Comparison of ENCODE assay signal across 24 cellular contexts in the genomic region with DNA sequence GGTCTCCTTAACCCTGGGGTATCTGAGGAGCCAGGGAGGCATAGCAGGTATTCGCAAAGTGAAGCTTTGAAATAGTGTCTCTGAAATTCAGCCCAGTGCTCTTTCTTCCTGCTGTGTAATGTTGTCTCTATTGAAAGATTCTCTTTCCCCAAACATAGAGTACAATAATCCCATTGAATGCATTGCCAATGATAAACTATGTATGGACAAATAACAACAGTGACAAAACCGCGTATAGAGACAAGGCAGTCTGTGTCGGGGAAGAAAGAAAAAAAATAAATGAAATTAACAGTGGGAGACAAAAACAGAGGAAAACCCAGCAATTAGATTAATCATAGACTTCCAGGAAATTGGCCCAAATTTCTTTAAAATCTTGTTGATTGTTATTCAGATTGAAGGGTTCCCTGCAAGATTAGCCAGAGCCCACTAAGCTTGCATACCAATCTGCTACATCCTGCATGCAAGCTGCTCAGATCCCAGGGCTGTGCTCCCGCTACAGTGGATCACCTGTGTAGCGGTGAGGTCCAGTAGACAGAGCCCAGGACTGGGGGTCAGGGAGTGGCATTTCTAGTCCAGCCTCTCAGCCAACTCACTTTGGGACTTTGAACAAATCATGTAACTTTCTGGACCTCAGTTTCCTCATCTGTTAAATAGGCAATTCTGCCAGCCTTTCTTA.
DNase-seq lines count a peak whose midpoint lies in the region; ATAC-seq, FAIRE-seq and TF ChIP-seq lines count a peak whose summit lies in the region.
"Had no signal": no experiment of that assay in that cellular context is flagged by ENCODE, and none has a peak within 500 bp of the region (broad histone marks: within the 10 kb centered on the region; RNA-seq: fewer than 3 reads in every experiment).

No MANE protein-coding gene starts in this region.

- TF ChIP-seq POLR2A in IMR-90 (IDR thresholded peaks at IDR 0.05; ENCODE audit: low read depth, low read length) (no peak), H1 (IDR thresholded peaks at IDR 0.05; ENCODE audit: control extremely low read depth in 1 of 2, low read depth in 2 of 2, low read length in 2 of 2) (no peak)

- in situ Hi-C loops in IMR-90 (cut with MboI; ENCODE audit: low sequenced_read_pairs): no loop called here

- H4K8ac ChIP-seq in IMR-90 (ENCODE audit: low read depth in 2 of 2, low read length in 2 of 2): no peak overlapping the region
- no peak overlapping the region for H4K8ac ChIP-seq in H1 (ENCODE audit: extremely low read depth, insufficient read depth, low read length)

- H3K9me3 ChIP-seq in IMR-90 (ENCODE audit: control insufficient read depth, insufficient read depth, low read length) (no peaks in the 10 kb centered on the region), H1 (ENCODE audit: insufficient read depth in 2 of 2, low read depth in 1 of 2, low read length in 1 of 2) (no peaks in the 10 kb centered on the region)
- H3K9me3 ChIP-seq: SJSA1 had no signal

- POLR2A ChIA-PET in IMR-90 (lab: Charles Lee; ENCODE audit: unreplicated experiment) (no interaction called here), H1 (lab: Charles Lee; ENCODE audit: partially characterized antibody) (no interaction called here)

- H3K27ac ChIP-seq in C4-2B (peak overlapping the region; percentile 79; the same call in 1 of the 2 replicates), IMR-90 (ENCODE audit: insufficient read depth, low read length) (no peak overlapping the region), H1 (ENCODE audit: low read depth, low read length) (no peak overlapping the region)
- H3K27ac ChIP-seq: 22Rv1, PC-9, SJSA1 had no signal

- CTCF ChIA-PET in IMR-90 (lab: Yijun Ruan, JAX) (no interaction called here), H1 (lab: Charles Lee; ENCODE audit: partially characterized antibody) (interaction anchor here (0.6 to 1.1 kb wide), 3 partner anchors 10 to 26 kb away, joined by 3 read pairs; no protein-coding TSS in a partner anchor)

- no peak overlapping the region for H2BK12ac ChIP-seq in H1 (ENCODE audit: low read depth, low read length)

- H3K14ac ChIP-seq in IMR-90 (replicated peaks; ENCODE audit: low read depth, low read length) (no peak overlapping the region), H1 (ENCODE audit: insufficient read length) (no peak overlapping the region)

- intact Hi-C loops in IMR-90 (cut with micrococcal nuclease): no loop called here

- H3K4me3 ChIP-seq in IMR-90 (ENCODE audit: insufficient read depth, low read depth, low read length) (no peak overlapping the region), H1 (ENCODE audit: extremely low read depth in 1 of 4, insufficient read depth in 2 of 4, low read depth in 3 of 4, low read length in 4 of 4) (no peak overlapping the region)
- H3K4me3 ChIP-seq: PC-9, SJSA1 had no signal

- H3K4me2 ChIP-seq in IMR-90 (ENCODE audit: low read depth, low read length): no peak overlapping the region
- H3K4me2 ChIP-seq in H1 (ENCODE audit: insufficient read depth in 1 of 2, low read depth in 2 of 2, low read length in 2 of 2): no peak overlapping the region; a peak in 1 of 4 replicates
- H3K4me2 ChIP-seq: PC-9 had no signal

- no peaks in the 10 kb centered on the region for H3K36me3 ChIP-seq in IMR-90 (ENCODE audit: control insufficient read depth, insufficient read depth, low read length)
- H3K36me3 ChIP-seq in H1 (ENCODE audit: control insufficient read depth in 2 of 4, insufficient read depth in 4 of 4, low read length in 3 of 4): no peaks in the 10 kb centered on the region
- H3K36me3 ChIP-seq: SJSA1 had no signal

- H2BK15ac ChIP-seq in IMR-90 (ENCODE audit: low read depth, low read length) (no peak overlapping the region), H1 (ENCODE audit: low read length) (no peak overlapping the region)

- H3K27me3 ChIP-seq in IMR-90 (ENCODE audit: control insufficient read depth, insufficient read depth, low read length) (peaks cover 32% of the 10 kb centered on the region), H1 (replicated peaks in 1 of 4; ENCODE audit: control insufficient read depth in 3 of 4, extremely low read depth in 1 of 4, insufficient read depth in 3 of 4, low read length in 3 of 4) (no peaks in the 10 kb centered on the region)

- no peak overlapping the region for H3K18ac ChIP-seq in IMR-90 (ENCODE audit: low read depth, low read length)
- H3K18ac ChIP-seq in H1 (ENCODE audit: extremely low read depth, low read length): no peak overlapping the region

- H3K79me1 ChIP-seq in IMR-90 (ENCODE audit: low read depth in 1 of 2, low read length in 2 of 2): no peaks in the 10 kb centered on the region
- H3K79me1 ChIP-seq in H1 (ENCODE audit: low read depth, low read length): no peaks in the 10 kb centered on the region; the same call in 1 of the 2 replicates

- TF ChIP-seq CTCF in C4-2B (conservative IDR thresholded peaks at IDR 0.05) (no peak), IMR-90 (conservative IDR thresholded peaks at IDR 0.05; ENCODE audit: low read depth, low read length) (no peak), H1 (IDR thresholded peaks at IDR 0.05; ENCODE audit: control extremely low read depth in 1 of 3, insufficient read depth in 1 of 3, low read depth in 1 of 3, low read length in 3 of 3) (no peak)

- dilution Hi-C loops in IMR-90 (cut with HindIII; ENCODE audit: low sequenced_read_pairs, unreplicated experiment): no loop called here

- no CpG with 5 or more reads among the region's 6 CpGs for WGBS in IMR-90 (ENCODE audit: extremely low coverage in 2 of 2, insufficient read length in 1 of 2), 2 experiments
- whole genome bisulfite sequencing in H1 (ENCODE audit: extremely low coverage in 1 of 2, insufficient coverage in 1 of 2, insufficient read length in 1 of 2, insufficient replicate concordance in 2 of 2, low coverage in 1 of 2, low lambda C conversion rate in 2 of 2, missing lambda C conversion rate in 1 of 2), 2 experiments: 82% methylated on average over 6 of the region's 6 CpGs; no CpG with 5 or more reads in 1 of the 2 experiments

- ATAC-seq in IMR-90 (ENCODE audit: low read depth): no peak

- H4K20me1 ChIP-seq in IMR-90 (ENCODE audit: insufficient read depth, low read length) (no peaks in the 10 kb centered on the region), H1 (replicated peaks in 1 of 2; ENCODE audit: control insufficient read depth in 1 of 2, insufficient read depth in 2 of 2, low read length in 2 of 2) (no peaks in the 10 kb centered on the region)

- H3K23me2 ChIP-seq in H1 (ENCODE audit: low read depth, low read length): no peaks in the 10 kb centered on the region

- H2BK5ac ChIP-seq in IMR-90 (ENCODE audit: low read depth, low read length, poor library complexity, severe bottlenecking) (no peak overlapping the region), H1 (ENCODE audit: low read depth, low read length) (no peak overlapping the region)

- DNase-seq in IMR-90: no peak
- no peak for DNase-seq in H1 (ENCODE audit: low read depth in 1 of 2, low spot score in 2 of 2)
- peak; percentile 47 for DNase-seq in iPS-NIHi7 (ENCODE audit: extremely low spot score)
- DNase-seq in KG1 (lab: John Stamatoyannopoulos, UW): no peak
- no peak for DNase-seq in NCI-H2196 treated with DMSO at 0.1 percent for 48 hours (lab: John Stamatoyannopoulos, UW; ENCODE audit: unreplicated experiment)
- no peak for DNase-seq in NCI-H128 (lab: John Stamatoyannopoulos, UW; ENCODE audit: unreplicated experiment)
- DNase-seq: DMS153, DND-41, HFFc6, KBM-7, NCI-H1092, NCI-H1436, NCI-H187 treated with DMSO at 0.1 percent for 48 hours, NCI-H2171 treated with DMSO at 0.1 percent for 48 hours, NCI-H524 treated with DMSO at 0.1 percent for 48 hours, PC-9, Right ventricle myocardium superior, RPMI8226 had no signal

- no peak for TF ChIP-seq EP300 in H1 (IDR thresholded peaks at IDR 0.05; ENCODE audit: borderline replicate concordance in 1 of 2, low read depth in 2 of 2, low read length in 2 of 2)

- no peak overlapping the region for H2BK20ac ChIP-seq in IMR-90 (ENCODE audit: low read depth, low read length)
- H2BK20ac ChIP-seq in H1 (ENCODE audit: low read length): no peak overlapping the region

- H2AK9ac ChIP-seq in IMR-90 (replicated peaks; ENCODE audit: low read depth, low read length, poor library complexity): no peak overlapping the region

- H3K9ac ChIP-seq in IMR-90 (ENCODE audit: low read depth, low read length): no peak overlapping the region
- H3K9ac ChIP-seq in H1 (replicated peaks in 1 of 4; ENCODE audit: extremely low read depth in 1 of 4, low read depth in 3 of 4, low read length in 3 of 4): no peak overlapping the region

- H3K56ac ChIP-seq in IMR-90 (ENCODE audit: extremely low read depth, insufficient read depth, low read length) (no peak overlapping the region), H1 (replicated peaks; ENCODE audit: insufficient read length, low read depth, low read length) (no peak overlapping the region)

- H3K4ac ChIP-seq in IMR-90 (ENCODE audit: low read depth, low read length) (no peak overlapping the region), H1 (replicated peaks; ENCODE audit: insufficient read length, low read depth, low read length) (no peak overlapping the region)

- TF ChIP-seq RAD21 in IMR-90 (IDR thresholded peaks at IDR 0.05; ENCODE audit: low read length): no peak
- no peak for TF ChIP-seq RAD21 in H1 (IDR thresholded peaks at IDR 0.05 in 1 of 2, conservative IDR thresholded peaks at IDR 0.05 in 1 of 2; ENCODE audit: low read depth in 2 of 2, low read length in 2 of 2)

- H2AFZ ChIP-seq in IMR-90 (replicated peaks; ENCODE audit: low read length, poor library complexity) (peak overlapping the region; percentile 39), H1 (ENCODE audit: low read length) (no peak overlapping the region)
- H2AFZ ChIP-seq: PC-9 had no signal

- H3K23ac ChIP-seq in IMR-90 (ENCODE audit: low read depth, low read length) (no peak overlapping the region), H1 (ENCODE audit: insufficient read length) (no peak overlapping the region)

- H3K79me2 ChIP-seq in H1 (ENCODE audit: control insufficient read depth in 1 of 2, insufficient read depth in 2 of 2, low read length in 2 of 2): no peaks in the 10 kb centered on the region

- H2BK120ac ChIP-seq in IMR-90 (ENCODE audit: low read depth, low read length): no peak overlapping the region
- no peak overlapping the region for H2BK120ac ChIP-seq in H1 (replicated peaks; ENCODE audit: low read depth, low read length)

- H3K4me1 ChIP-seq in IMR-90 (ENCODE audit: control insufficient read depth, insufficient read depth, low read length) (no peaks in the 10 kb centered on the region), H1 (replicated peaks in 1 of 4; ENCODE audit: control insufficient read depth in 3 of 4, insufficient read depth in 4 of 4, low read length in 3 of 4) (peaks cover 2 to 16% (median 4%) of the 10 kb centered on the region in 4 experiments; a peak in 5 of 7 replicates)
- H3K4me1 ChIP-seq: SJSA1 had no signal

- no peaks in the 10 kb centered on the region for H3K9me1 ChIP-seq in IMR-90 (ENCODE audit: insufficient read depth, low read length)

- no peak overlapping the region for H4K5ac ChIP-seq in IMR-90 (ENCODE audit: low read depth, low read length)
- H4K5ac ChIP-seq in H1 (ENCODE audit: insufficient read length, low read depth, low read length): no peak overlapping the region

- H2AK5ac ChIP-seq in IMR-90 (ENCODE audit: low read depth, low read length) (no peak overlapping the region), H1 (ENCODE audit: low read depth, low read length) (no peak overlapping the region)

- FAIRE-seq in H1 (lab: Jason Lieb, UNC): no peak
- FAIRE-seq: GM12892, H54, HTR-8/SVneo had no signal

- BruUV-seq in IMR-90 (replicated peaks; lab: Mats Ljungman, UMichigan): no TSS peak

- H4K91ac ChIP-seq in IMR-90 (ENCODE audit: insufficient read depth, low read depth, low read length): no peak overlapping the region
- no peak overlapping the region for H4K91ac ChIP-seq in H1 (replicated peaks; ENCODE audit: insufficient read length, low read length)
